28 cellular contexts compared by ENCODE assay signal in genomic region chrX:142616636-142617035, GRCh38.
"Had no signal": no experiment of that assay in that cellular context is flagged by ENCODE, and none has a peak within 500 bp of the region (broad histone marks: within the 10 kb centered on the region; RNA-seq: fewer than 3 reads in every experiment).

No MANE protein-coding gene starts in this region.

- FAIRE-seq: urothelium cell line had no signal

- H3K79me2 ChIP-seq: parathyroid adenoma had no signal

- DNase-seq: natural killer cell; occipital lobe; ovary; posterior cingulate gyrus; psoas muscle; right cardiac atrium; stimulated activated CD4-positive, alpha-beta T cell treated with anti-CD3 and anti-CD28 coated beads, Interleukin-15, amount 100 ng/mL, for 24 hours; stimulated activated CD4-positive, alpha-beta T cell treated with anti-CD3 and anti-CD28 coated beads, Interleukin-2, amount 100 ng/mL, for 24 hours; stimulated activated CD4-positive, alpha-beta T cell treated with anti-CD3 and anti-CD28 coated beads, Interleukin-2, amount 100 ng/mL, for 48 hours; stimulated activated CD4-positive, alpha-beta T cell treated with anti-CD3 and anti-CD28 coated beads, Interleukin-4, amount 100 ng/mL, for 24 hours; stimulated activated naive B cell treated with anti-CD40 and anti-IgM and Interleukin-4, amounts not matched to agents 10 μg/mL and 1 μg/mL and 100 μg/mL, for 72 hours; stimulated activated naive CD4-positive, alpha-beta T cell treated with Interleukin-2 at 50 U/mL for 16 hours; stomach; thyroid gland; trophoblast cell; upper lobe of left lung had no signal

- H3K27me3 ChIP-seq: neural progenitor cell, ovary, stomach, thyroid gland, tibial nerve, upper lobe of left lung, vagina had no signal

- ATAC-seq: natural killer cell; psoas muscle; right cardiac atrium; sciatic nerve; stimulated activated effector memory CD8-positive, alpha-beta T cell treated with anti-CD3 and anti-CD28 coated beads, Interleukin-12 subunit alpha, Interleukin-12 subunit beta, amount 100 ng/mL, for 72 hours; stimulated activated naive B cell treated with anti-CD40 and anti-IgM and Interleukin-4, amounts not matched to agents 10 μg/mL and 1 μg/mL and 100 μg/mL, for 72 hours had no signal

- H3K4me1 ChIP-seq: neural progenitor cell, parathyroid adenoma, psoas muscle, stomach, thyroid gland, tibial nerve, upper lobe of left lung, vagina had no signal

- H3K36me3 ChIP-seq: neural progenitor cell, ovary, stomach, thoracic aorta, thyroid gland, tibial nerve, upper lobe of left lung, vagina had no signal

- H3K27ac Mint-ChIP-seq: natural killer cell; nephron; neural progenitor cell; progenitor cell of endocrine pancreas; stimulated activated effector memory CD8-positive, alpha-beta T cell treated with anti-CD3 and anti-CD28 coated beads, Interleukin-12 subunit alpha, Interleukin-12 subunit beta, amount 100 ng/mL, for 72 hours; stimulated activated naive B cell treated with anti-CD40 and anti-IgM and Interleukin-4, amounts not matched to agents 10 μg/mL and 1 μg/mL and 100 μg/mL, for 72 hours; stimulated activated naive CD8-positive, alpha-beta T cell treated with anti-CD3 and anti-CD28 coated beads, Interleukin-15, Interleukin-2, amounts not matched to agents 100 ng/mL and 50 ng/mL, for 24 hours had no signal

- H3K9me3 Mint-ChIP-seq: neural progenitor cell; stimulated activated naive CD8-positive, alpha-beta T cell treated with anti-CD3 and anti-CD28 coated beads, Interleukin-15, Interleukin-2, amounts not matched to agents 100 ng/mL and 50 ng/mL, for 24 hours had no signal

- H3K9me3 ChIP-seq: ovary, psoas muscle, stomach, thoracic aorta, thyroid gland, tibial nerve, upper lobe of left lung, vagina had no signal

- H3K4me2 ChIP-seq: neural progenitor cell had no signal

- H3K36me3 Mint-ChIP-seq: neural progenitor cell; stimulated activated effector memory CD8-positive, alpha-beta T cell treated with anti-CD3 and anti-CD28 coated beads, Interleukin-12 subunit alpha, Interleukin-12 subunit beta, amount 100 ng/mL, for 72 hours; stimulated activated naive B cell treated with anti-CD40 and anti-IgM and Interleukin-4, amounts not matched to agents 10 μg/mL and 1 μg/mL and 100 μg/mL, for 72 hours had no signal

- H3K4me1 Mint-ChIP-seq: natural killer cell; nephron; neural progenitor cell; stimulated activated effector memory CD8-positive, alpha-beta T cell treated with anti-CD3 and anti-CD28 coated beads, Interleukin-12 subunit alpha, Interleukin-12 subunit beta, amount 100 ng/mL, for 72 hours; stimulated activated naive B cell treated with anti-CD40 and anti-IgM and Interleukin-4, amounts not matched to agents 10 μg/mL and 1 μg/mL and 100 μg/mL, for 72 hours had no signal

- H3K27ac ChIP-seq: neural progenitor cell, ovary, parathyroid adenoma, psoas muscle, skin epidermis, stomach, thoracic aorta, thyroid gland, tibial nerve, upper lobe of left lung, vagina had no signal

- H3K27me3 Mint-ChIP-seq: progenitor cell of endocrine pancreas; stimulated activated naive CD8-positive, alpha-beta T cell treated with anti-CD3 and anti-CD28 coated beads, Interleukin-15, Interleukin-2, amounts not matched to agents 100 ng/mL and 50 ng/mL, for 24 hours had no signal

- H3K9ac ChIP-seq: neural progenitor cell, parathyroid adenoma had no signal

- H3K4me3 ChIP-seq: neural progenitor cell, ovary, psoas muscle, skin epidermis, stomach, thoracic aorta, thyroid gland, tibial nerve, upper lobe of left lung, vagina had no signal

- H2AFZ ChIP-seq: neural progenitor cell, parathyroid adenoma had no signal

- H3K4me3 Mint-ChIP-seq: natural killer cell; nephron; neural progenitor cell; stimulated activated effector memory CD8-positive, alpha-beta T cell treated with anti-CD3 and anti-CD28 coated beads, Interleukin-12 subunit alpha, Interleukin-12 subunit beta, amount 100 ng/mL, for 72 hours; stimulated activated naive B cell treated with anti-CD40 and anti-IgM and Interleukin-4, amounts not matched to agents 10 μg/mL and 1 μg/mL and 100 μg/mL, for 72 hours; stimulated activated naive CD8-positive, alpha-beta T cell treated with anti-CD3 and anti-CD28 coated beads, Interleukin-15, Interleukin-2, amounts not matched to agents 100 ng/mL and 50 ng/mL, for 24 hours had no signal
